In the genomic region with DNA sequence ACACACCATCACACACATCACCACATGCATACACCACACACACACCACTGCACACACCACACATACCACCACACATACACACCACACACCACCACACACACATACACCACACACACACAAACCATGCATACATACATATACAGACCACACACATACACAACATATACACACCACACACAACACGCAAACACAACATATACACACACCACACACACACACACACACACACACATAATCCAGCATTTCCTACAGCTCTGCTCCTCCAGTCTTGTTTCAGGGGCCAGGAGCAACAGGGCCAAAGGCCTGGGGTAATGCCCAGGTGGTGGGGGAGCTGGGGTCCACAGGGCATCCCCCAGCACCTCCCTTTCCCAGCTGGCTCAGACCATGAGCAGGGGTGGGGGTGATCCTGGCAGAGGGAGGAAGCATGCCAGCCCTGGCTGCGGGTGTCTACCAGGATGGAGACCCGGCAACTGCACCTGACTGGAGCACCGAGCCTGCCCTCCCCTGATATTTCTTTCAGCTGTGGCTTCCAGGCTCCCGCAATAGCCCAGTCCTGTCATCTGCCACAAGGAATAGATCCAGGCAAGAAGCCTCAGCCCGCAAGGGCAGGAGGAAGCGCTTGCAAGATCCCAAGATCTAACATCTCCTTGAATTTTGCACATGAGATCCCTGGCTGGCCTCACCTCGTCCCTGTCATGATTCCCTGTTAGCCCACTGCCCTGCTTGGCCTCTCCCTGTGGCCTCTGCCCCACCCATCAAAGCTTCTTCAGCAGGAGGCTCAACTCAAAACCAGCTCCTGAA, we compare ENCODE assay signal across 19 cellular contexts.
DNase-seq lines count a peak whose midpoint lies in the region; ATAC-seq and TF ChIP-seq lines count a peak whose summit lies in the region.
"Had no signal": no experiment of that assay in that cellular context is flagged by ENCODE, and none has a peak within 500 bp of the region (broad histone marks: within the 10 kb centered on the region; RNA-seq: fewer than 3 reads in every experiment).

No MANE protein-coding gene starts in this region.

- H3K9me3 Mint-ChIP-seq in activated CD8-positive, alpha-beta T cell treated with anti-CD3 and anti-CD28 coated beads, Interleukin-2, amount 10 ng/mL, durations not matched to agents 7 days and 5 days (ENCODE audit: insufficient read depth): no peaks in the 10 kb centered on the region
- no peaks in the 10 kb centered on the region for H3K9me3 Mint-ChIP-seq in activated CD8-positive, alpha-beta T cell treated with anti-CD3 and anti-CD28 coated beads for 36 hours
- no peaks in the 10 kb centered on the region for H3K9me3 Mint-ChIP-seq in neural progenitor cell

- no peaks in the 10 kb centered on the region for H3K4me1 Mint-ChIP-seq in activated CD8-positive, alpha-beta T cell treated with anti-CD3 and anti-CD28 coated beads, Interleukin-2, amount 10 ng/mL, durations not matched to agents 7 days and 5 days (ENCODE audit: low read depth)
- no peaks in the 10 kb centered on the region for H3K4me1 Mint-ChIP-seq in activated CD8-positive, alpha-beta T cell treated with anti-CD3 and anti-CD28 coated beads for 36 hours (ENCODE audit: low read depth)
- peaks cover 33% of the 10 kb centered on the region for H3K4me1 Mint-ChIP-seq in neural progenitor cell

- H4K20me1 ChIP-seq in neural progenitor cell (ENCODE audit: low read depth): peaks cover 13% of the 10 kb centered on the region

- H3K27ac ChIP-seq in heart left ventricle (peak overlapping the region in 10 of 12 donors; percentile 15 to 74 (median 48)), neural progenitor cell (no peak overlapping the region), upper lobe of left lung (peak overlapping the region; percentile 40 to 71 (median 56)), foreskin keratinocyte (no peak overlapping the region)
- H3K27ac ChIP-seq: BLaER1 treated with 17β-estradiol and CSF1 and Interleukin-3, amounts not matched to agents 10 nM and 100 nM; SK-N-MC had no signal

- H3K4me2 ChIP-seq in neural progenitor cell: no peak overlapping the region

- H2AFZ ChIP-seq in neural progenitor cell (replicated peaks): no peak overlapping the region

- H3K27ac Mint-ChIP-seq in activated CD8-positive, alpha-beta T cell treated with anti-CD3 and anti-CD28 coated beads, Interleukin-2, amount 10 ng/mL, durations not matched to agents 7 days and 5 days: no peak overlapping the region
- H3K27ac Mint-ChIP-seq in activated CD8-positive, alpha-beta T cell treated with anti-CD3 and anti-CD28 coated beads for 36 hours: no peak overlapping the region
- H3K27ac Mint-ChIP-seq in neural progenitor cell: peak overlapping the region; percentile 21

- H3K27me3 ChIP-seq in heart left ventricle: no peaks in the 10 kb centered on the region
- peaks cover 68% of the 10 kb centered on the region for H3K27me3 ChIP-seq in neural progenitor cell
- no peaks in the 10 kb centered on the region for H3K27me3 ChIP-seq in upper lobe of left lung
- H3K27me3 ChIP-seq in foreskin keratinocyte: no peaks in the 10 kb centered on the region
- H3K27me3 ChIP-seq: adrenal gland; BLaER1 treated with 17β-estradiol and CSF1 and Interleukin-3, amounts not matched to agents 10 nM and 100 nM had no signal

- peak; percentile 30 for ATAC-seq in activated CD8-positive, alpha-beta T cell treated with anti-CD3 and anti-CD28 coated beads, Interleukin-2, amount 10 ng/mL, durations not matched to agents 7 days and 5 days
- no peak for ATAC-seq in activated CD8-positive, alpha-beta T cell treated with anti-CD3 and anti-CD28 coated beads for 36 hours
- ATAC-seq in heart left ventricle: no peak
- no peak for ATAC-seq in upper lobe of left lung (ENCODE audit: low FRiP score in 2 of 2)
- ATAC-seq in foreskin keratinocyte: no peak
- ATAC-seq in HG03135 (IDR thresholded peaks at IDR 0.05; ENCODE audit: unreplicated experiment): no peak

- H3F3A ChIP-seq in neural progenitor cell (ENCODE audit: low read depth): no peaks in the 10 kb centered on the region

- no peak overlapping the region for H3K9ac ChIP-seq in neural progenitor cell
- H3K9ac ChIP-seq: BLaER1 treated with 17β-estradiol and CSF1 and Interleukin-3, amounts not matched to agents 10 nM and 100 nM had no signal

- no peak for DNase-seq in activated CD8-positive, alpha-beta T cell treated with anti-CD3 and anti-CD28 coated beads, Interleukin-2, amount 10 ng/mL, durations not matched to agents 7 days and 5 days
- no peak for DNase-seq in activated CD8-positive, alpha-beta T cell treated with anti-CD3 and anti-CD28 coated beads for 36 hours
- DNase-seq in heart left ventricle (peak in 2 of 5 donors; percentile 34 to 64), neural progenitor cell (ENCODE audit: low spot score) (no peak), upper lobe of left lung (no peak), foreskin keratinocyte (no peak), NCI-H526 treated with DMSO at 0.1 percent for 48 hours (lab: John Stamatoyannopoulos, UW) (no peak)
- DNase-seq: 8988T; activated CD4-positive, alpha-beta T cell treated with anti-CD3 and anti-CD28 coated beads, Interleukin-2, amount 50 U/mL, for 48 hours; activated T-cell treated with anti-CD3 and anti-CD28 coated beads, Interleukin-2, amount 50 U/mL, for 48 hours; DMS79; kidney glomerular epithelial cell; NCI-H510A treated with DMSO at 0.1 percent for 48 hours; OCI-M1 had no signal

- H3K36me3 Mint-ChIP-seq in activated CD8-positive, alpha-beta T cell treated with anti-CD3 and anti-CD28 coated beads, Interleukin-2, amount 10 ng/mL, durations not matched to agents 7 days and 5 days (ENCODE audit: low read depth): peaks cover 10% of the 10 kb centered on the region
- H3K36me3 Mint-ChIP-seq in activated CD8-positive, alpha-beta T cell treated with anti-CD3 and anti-CD28 coated beads for 36 hours (ENCODE audit: low read depth): no peaks in the 10 kb centered on the region
- H3K36me3 Mint-ChIP-seq in neural progenitor cell: peaks cover 8% of the 10 kb centered on the region

- no peak for TF ChIP-seq EP300 in upper lobe of left lung (IDR thresholded peaks at IDR 0.05)

- H3K9me3 ChIP-seq in heart left ventricle (no peaks in the 10 kb centered on the region), neural progenitor cell (ENCODE audit: low read depth) (no peaks in the 10 kb centered on the region), upper lobe of left lung (no peaks in the 10 kb centered on the region)
- H3K9me3 ChIP-seq: adrenal gland; BLaER1 treated with 17β-estradiol and CSF1 and Interleukin-3, amounts not matched to agents 10 nM and 100 nM; prostate gland had no signal

- H3K4me3 Mint-ChIP-seq in activated CD8-positive, alpha-beta T cell treated with anti-CD3 and anti-CD28 coated beads, Interleukin-2, amount 10 ng/mL, durations not matched to agents 7 days and 5 days: no peak overlapping the region
- no peak overlapping the region for H3K4me3 Mint-ChIP-seq in activated CD8-positive, alpha-beta T cell treated with anti-CD3 and anti-CD28 coated beads for 36 hours
- peak overlapping the region; percentile 76 for H3K4me3 Mint-ChIP-seq in neural progenitor cell

- H3K4me3 ChIP-seq in heart left ventricle (no peak overlapping the region), neural progenitor cell (no peak overlapping the region), upper lobe of left lung (no peak overlapping the region)
- H3K4me3 ChIP-seq: adrenal gland; BLaER1 treated with 17β-estradiol and CSF1 and Interleukin-3, amounts not matched to agents 10 nM and 100 nM; prostate gland; SK-N-MC had no signal

- intact Hi-C loops in activated CD8-positive, alpha-beta T cell treated with anti-CD3 and anti-CD28 coated beads for 36 hours (cut with micrococcal nuclease): no loop called here
- intact Hi-C loops in heart left ventricle (cut with DNase I): loop anchor here in 3 of 10 donors (5.0 to 10.0 kb wide), 2 partner anchors 49 to 71 kb away; no protein-coding TSS in a partner anchor

- peaks cover 4 to 91% (median 82%) of the 10 kb centered on the region in 9 donors for H3K36me3 ChIP-seq in heart left ventricle
- no peaks in the 10 kb centered on the region for H3K36me3 ChIP-seq in neural progenitor cell
- H3K36me3 ChIP-seq in upper lobe of left lung: peaks cover 34 to 95% (median 72%) of the 10 kb centered on the region in 4 donors

- CTCF ChIA-PET in activated CD8-positive, alpha-beta T cell treated with anti-CD3 and anti-CD28 coated beads, Interleukin-2, amount 10 ng/mL, durations not matched to agents 7 days and 5 days (lab: Charles Lee): interaction anchor here (2.1 kb wide), 1 partner anchor 20 kb away, joined by 8 read pairs; no protein-coding TSS in a partner anchor
- CTCF ChIA-PET in activated CD8-positive, alpha-beta T cell treated with anti-CD3 and anti-CD28 coated beads for 36 hours (lab: Charles Lee): no interaction called here

- TF ChIP-seq POLR2A in heart left ventricle (IDR thresholded peaks at IDR 0.05) (no peak), upper lobe of left lung (IDR thresholded peaks at IDR 0.05) (no peak)

- TF ChIP-seq CTCF in activated CD8-positive, alpha-beta T cell treated with anti-CD3 and anti-CD28 coated beads for 36 hours (IDR thresholded peaks at IDR 0.05): no peak
- TF ChIP-seq CTCF in heart left ventricle (IDR thresholded peaks at IDR 0.05): no peak
- TF ChIP-seq CTCF in neural progenitor cell (IDR thresholded peaks at IDR 0.05): no peak
- TF ChIP-seq CTCF in upper lobe of left lung (IDR thresholded peaks at IDR 0.05): no peak
- no peak for TF ChIP-seq CTCF in foreskin keratinocyte (conservative IDR thresholded peaks at IDR 0.05)

- no peaks in the 10 kb centered on the region for H3K27me3 Mint-ChIP-seq in activated CD8-positive, alpha-beta T cell treated with anti-CD3 and anti-CD28 coated beads, Interleukin-2, amount 10 ng/mL, durations not matched to agents 7 days and 5 days (ENCODE audit: low read depth)
- H3K27me3 Mint-ChIP-seq in activated CD8-positive, alpha-beta T cell treated with anti-CD3 and anti-CD28 coated beads for 36 hours: no peaks in the 10 kb centered on the region
- peaks cover 10% of the 10 kb centered on the region for H3K27me3 Mint-ChIP-seq in neural progenitor cell (ENCODE audit: insufficient read depth, low read depth)

- POLR2A ChIA-PET in activated CD8-positive, alpha-beta T cell treated with anti-CD3 and anti-CD28 coated beads, Interleukin-2, amount 10 ng/mL, durations not matched to agents 7 days and 5 days (lab: Charles Lee): no interaction called here
- POLR2A ChIA-PET in activated CD8-positive, alpha-beta T cell treated with anti-CD3 and anti-CD28 coated beads for 36 hours (lab: Charles Lee): no interaction called here

- H3K4me1 ChIP-seq in heart left ventricle: peaks cover 6 to 82% (median 46%) of the 10 kb centered on the region in 12 donors
- no peaks in the 10 kb centered on the region for H3K4me1 ChIP-seq in neural progenitor cell
- H3K4me1 ChIP-seq in upper lobe of left lung: peaks cover 21 to 31% (median 27%) of the 10 kb centered on the region in 4 donors
- H3K4me1 ChIP-seq in foreskin keratinocyte: no peaks in the 10 kb centered on the region
- H3K4me1 ChIP-seq: prostate gland had no signal

- WGBS in heart left ventricle, 4 donors: 57 to 67% (median 62%) methylated on average over 6 to 8 of the region's 8 CpGs
- 86 to 87% methylated on average over 5 to 8 of the region's 8 CpGs for WGBS in upper lobe of left lung, 2 donors

- H3K79me2 ChIP-seq in neural progenitor cell (ENCODE audit: low read depth): no peaks in the 10 kb centered on the region

Comparison
In these comparisons a context has a peak if more than half of its experiments do, and no peak if none do; other contexts are left out.
1. H3K27ac ChIP-seq: peak in heart left ventricle (10 of 12) and upper lobe of left lung (4 of 4); none in neural progenitor cell (single experiment) and foreskin keratinocyte (single experiment).